2 cellular contexts compared by ENCODE assay signal in the genomic region with DNA sequence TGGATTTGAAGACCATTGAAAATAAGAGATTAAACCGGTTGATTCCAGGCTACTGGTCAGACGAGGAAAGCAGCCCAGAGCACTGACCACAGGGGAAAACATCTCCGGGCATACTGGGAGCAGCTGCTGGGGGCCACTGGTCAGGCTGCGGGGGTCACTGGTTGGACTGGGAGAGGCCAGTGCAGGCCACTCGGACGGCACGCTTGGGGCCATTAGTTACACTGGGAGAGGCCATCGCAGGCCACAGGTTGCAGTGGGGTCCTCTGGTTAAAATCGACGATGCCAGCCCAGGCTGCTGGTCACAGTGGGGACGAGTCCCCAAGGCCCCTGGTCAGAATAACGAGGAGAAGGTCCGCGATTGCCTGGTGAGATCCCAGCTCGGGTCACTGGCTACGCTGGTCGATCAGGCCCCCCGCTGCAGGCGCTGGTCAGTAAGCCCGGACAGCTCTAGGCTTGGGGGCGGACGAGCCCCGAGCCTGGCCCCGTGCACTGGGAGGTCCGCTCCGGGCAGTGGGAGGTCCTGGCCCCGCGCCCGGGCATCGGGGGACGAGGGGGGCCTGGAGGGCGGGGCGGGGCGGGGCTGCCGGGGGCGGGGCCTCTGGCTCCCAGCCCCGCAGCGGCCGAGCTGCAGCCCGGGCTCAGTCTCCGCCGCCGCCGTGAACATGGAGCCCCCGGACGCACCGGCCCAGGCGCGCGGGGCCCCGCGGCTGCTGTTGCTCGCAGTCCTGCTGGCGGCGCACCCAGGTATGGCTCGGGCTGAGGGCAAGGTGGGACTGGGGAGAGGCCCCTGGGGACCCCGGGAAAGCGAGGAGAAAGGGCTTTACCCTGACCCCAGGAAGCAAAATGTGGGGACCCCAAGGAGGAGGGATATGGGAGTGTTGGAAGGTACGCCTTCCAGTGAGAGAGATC.
TF ChIP-seq lines count a peak whose summit lies in the region.

A gene with protein sequence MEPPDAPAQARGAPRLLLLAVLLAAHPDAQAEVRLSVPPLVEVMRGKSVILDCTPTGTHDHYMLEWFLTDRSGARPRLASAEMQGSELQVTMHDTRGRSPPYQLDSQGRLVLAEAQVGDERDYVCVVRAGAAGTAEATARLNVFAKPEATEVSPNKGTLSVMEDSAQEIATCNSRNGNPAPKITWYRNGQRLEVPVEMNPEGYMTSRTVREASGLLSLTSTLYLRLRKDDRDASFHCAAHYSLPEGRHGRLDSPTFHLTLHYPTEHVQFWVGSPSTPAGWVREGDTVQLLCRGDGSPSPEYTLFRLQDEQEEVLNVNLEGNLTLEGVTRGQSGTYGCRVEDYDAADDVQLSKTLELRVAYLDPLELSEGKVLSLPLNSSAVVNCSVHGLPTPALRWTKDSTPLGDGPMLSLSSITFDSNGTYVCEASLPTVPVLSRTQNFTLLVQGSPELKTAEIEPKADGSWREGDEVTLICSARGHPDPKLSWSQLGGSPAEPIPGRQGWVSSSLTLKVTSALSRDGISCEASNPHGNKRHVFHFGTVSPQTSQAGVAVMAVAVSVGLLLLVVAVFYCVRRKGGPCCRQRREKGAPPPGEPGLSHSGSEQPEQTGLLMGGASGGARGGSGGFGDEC (plus strand): TSS at position 641 of the 909 bp plus-strand sequence. CDS start 22 bp downstream, at position 663.

TF ChIP-seq in H1, 55 proteins besides CTCF, POLR2A, EP300 and RAD21:
- TF ChIP-seq ASH2L (IDR thresholded peaks at IDR 0.05; ENCODE audit: low read length) (peak; percentile 79), HDAC6 (IDR thresholded peaks at IDR 0.05; ENCODE audit: low read depth, low read length) (no peak), PHF8 (conservative IDR thresholded peaks at IDR 0.05; ENCODE audit: low read depth, low read length) (peak; percentile 78), TBP (IDR thresholded peaks at IDR 0.05; ENCODE audit: low read depth, low read length) (peak; percentile 28; the same call in 1 of the 2 replicates), JUN (IDR thresholded peaks at IDR 0.05; ENCODE audit: low read depth, low read length) (no peak), SP4 (IDR thresholded peaks at IDR 0.05; ENCODE audit: low read length) (0 out of 2 replicates have a peak, but pooled peaks have one; percentile 7), RBBP5 (IDR thresholded peaks at IDR 0.05; ENCODE audit: borderline replicate concordance, low read depth, low read length) (peak; percentile 67; the same call in 1 of the 2 replicates), GABPA (IDR thresholded peaks at IDR 0.05; ENCODE audit: borderline replicate concordance, insufficient read depth, low read length) (no peak), TAF7 (optimal IDR thresholded peaks at IDR 0.05; ENCODE audit: borderline replicate concordance, low read depth, low read length) (peak; percentile 9), EZH2 (IDR thresholded peaks at IDR 0.05; ENCODE audit: low read depth, low read length, severe bottlenecking) (no peak), POLR2AphosphoS5 (IDR thresholded peaks at IDR 0.05; ENCODE audit: low read depth, low read length) (peak; percentile 50; the same call in 1 of the 2 replicates), RNF2 (IDR thresholded peaks at IDR 0.05; ENCODE audit: borderline replicate concordance, low read depth, low read length, missing control alignments, poor library complexity, severe bottlenecking) (no peak), TAF1 (IDR thresholded peaks at IDR 0.05; ENCODE audit: low read depth, low read length) (peak; percentile 62)

TF ChIP-seq in liver, 16 proteins besides CTCF, POLR2A, EP300 and RAD21:
- TF ChIP-seq NR2F2 (IDR thresholded peaks at IDR 0.05) = no peak
- no peak for TF ChIP-seq SP1 (IDR thresholded peaks at IDR 0.05)
- no peak for TF ChIP-seq GABPA (IDR thresholded peaks at IDR 0.05 in 1 of 2, conservative IDR thresholded peaks at IDR 0.05 in 1 of 2)
- no peak for TF ChIP-seq RXRA (IDR thresholded peaks at IDR 0.05)
- no peak for TF ChIP-seq YY1 (IDR thresholded peaks at IDR 0.05)
- TF ChIP-seq JUND (IDR thresholded peaks at IDR 0.05) = no peak
